In genomic region chr6:114169763-114170162, GRCh38 we compare ENCODE assay signal across 30 cellular contexts.
"Had no signal": no experiment of that assay in that cellular context is flagged by ENCODE, and none has a peak within 500 bp of the region (broad histone marks: within the 10 kb centered on the region; RNA-seq: fewer than 3 reads in every experiment).

No MANE protein-coding gene starts in this region.

- H3K27ac ChIP-seq: ascending aorta, body of pancreas, SK-N-MC had no signal

- H3K36me3 ChIP-seq: ascending aorta, MG63 had no signal

- H3K4me1 ChIP-seq: ascending aorta had no signal

- ATAC-seq: activated naive CD4-positive, alpha-beta T cell treated with anti-CD3 and anti-CD28 coated beads, Interleukin-2, amount 50 U/mL, for 72 hours; activated naive CD8-positive, alpha-beta T cell treated with anti-CD3 and anti-CD28 coated beads, Interleukin-2, amount 50 U/mL, for 24 hours; activated T-cell treated with anti-CD3 and anti-CD28 coated beads, Interleukin-2, amount 50 U/mL, for 4 hours; body of pancreas; Panc1; Right ventricle myocardium inferior; T-cell had no signal

- H3K27me3 ChIP-seq: ascending aorta, body of pancreas, MG63 had no signal

- FAIRE-seq: bronchial epithelial cell, TTC549 had no signal

- DNase-seq: activated CD4-positive, alpha-beta T cell treated with anti-CD3 and anti-CD28 coated beads for 48 hours; activated CD4-positive, alpha-beta T cell treated with anti-CD3 and anti-CD28 coated beads, Interleukin-2, amount 50 U/mL, for 4 hours; activated CD4-positive, CD25-positive, alpha-beta regulatory T cell treated with anti-CD3 and anti-CD28 coated beads, Interleukin-2, amount 50 U/mL, for 72 hours; activated effector memory CD4-positive, alpha-beta T cell treated with anti-CD3 and anti-CD28 coated beads, Interleukin-2, amount 50 U/mL, for 16 hours; activated naive CD4-positive, alpha-beta T cell treated with Interleukin-2 at 50 U/mL for 16 hours; activated naive CD8-positive, alpha-beta T cell treated with anti-CD3 and anti-CD28 coated beads, Interleukin-2, amount 50 U/mL, for 24 hours; activated T-cell treated with anti-CD3 and anti-CD28 coated beads, Interleukin-2, amount 50 U/mL, for 4 hours; amniotic stem cell; body of pancreas; MG63; MV-4-11; NCI-H1092 treated with DMSO at 0.1 percent for 48 hours; NCI-H1436 treated with DMSO at 0.1 percent for 48 hours; NCI-H187 treated with DMSO at 0.1 percent for 48 hours; NCI-H2081 treated with DMSO at 0.1 percent for 48 hours; NCI-H2171 treated with DMSO at 0.1 percent for 48 hours; NCI-H345; NCI-H510A; NCI-H526 treated with DMSO at 0.1 percent for 48 hours; RPMI8226; T-cell; T-helper 2 cell; T1000 had no signal

- H3K4me3 ChIP-seq: ascending aorta, body of pancreas, MG63, SK-N-MC had no signal

- H3K9me3 ChIP-seq: ascending aorta, body of pancreas, MG63 had no signal
